19 cellular contexts compared by ENCODE assay signal in genomic region chr1:192546596-192547199, GRCh38. TPM values are rescaled to one million over a fixed set of nuclear protein-coding genes. Genes with fewer than 3 reads are reported as not detected.
DNase-seq lines count a peak whose midpoint lies in the region; FAIRE-seq and TF ChIP-seq lines count a peak whose summit lies in the region.
"Had no signal": no experiment of that assay in that cellular context is flagged by ENCODE, and none has a peak within 500 bp of the region (broad histone marks: within the 10 kb centered on the region; RNA-seq: fewer than 3 reads in every experiment).

No MANE protein-coding gene starts in this region.

- no peak overlapping the region for H3K4me3 ChIP-seq in CD4-positive, alpha-beta memory T cell (ENCODE audit: low read length in 2 of 2)
- H3K4me3 ChIP-seq in keratinocyte (ENCODE audit: control insufficient read depth in 2 of 3, extremely low read depth in 1 of 3, insufficient read depth in 2 of 3, low read depth in 1 of 3, low read length in 3 of 3) (no peak overlapping the region), colonic mucosa (no peak overlapping the region)
- H3K4me3 ChIP-seq: BLaER1, K562, SJSA1, tibial artery had no signal

- H3K4me1 ChIP-seq in CD4-positive, alpha-beta memory T cell (ENCODE audit: insufficient read depth, low read length) = peaks cover 65% of the 10 kb centered on the region
- peaks cover 16% of the 10 kb centered on the region for H3K4me1 ChIP-seq in keratinocyte (ENCODE audit: control insufficient read depth, extremely low read depth, insufficient read depth, low read length)
- H3K4me1 ChIP-seq in colonic mucosa = no peaks in the 10 kb centered on the region
- H3K4me1 ChIP-seq: BLaER1 had no signal

- no peaks in the 10 kb centered on the region for H3K27me3 ChIP-seq in CD4-positive, alpha-beta memory T cell (ENCODE audit: insufficient read depth, low read length)
- H3K27me3 ChIP-seq in keratinocyte (ENCODE audit: control insufficient read depth, extremely low read depth, insufficient read depth, low read length) (no peaks in the 10 kb centered on the region), colonic mucosa (no peaks in the 10 kb centered on the region)
- H3K27me3 ChIP-seq: BLaER1, SJSA1, spleen, tibial artery had no signal

- peaks cover 0 to 2% (median 0%) of the 10 kb centered on the region in 8 donors for H3K9me3 Mint-ChIP-seq in CD4-positive, alpha-beta memory T cell
- no peaks in the 10 kb centered on the region for H3K9me3 Mint-ChIP-seq in activated T-helper 2 cell treated with anti-CD3 and anti-CD28 coated beads, Interferon-gamma antibody, Interleukin-2, Interleukin-4, amounts not matched to agents 10 μg/mL and 5 μg/mL and 100 μg/mL, durations not matched to agents 14 hours and 24 hours and 36 hours
- H3K9me3 Mint-ChIP-seq in HFFc6 = no peaks in the 10 kb centered on the region
- H3K9me3 Mint-ChIP-seq: activated naive CD4-positive, alpha-beta T cell treated with anti-CD3 and anti-CD28 coated beads for 36 hours; brain; nephron had no signal

- H3K79me2 ChIP-seq in keratinocyte (ENCODE audit: control insufficient read depth, insufficient read depth, low read length) = no peaks in the 10 kb centered on the region

- H3K36me3 Mint-ChIP-seq in CD4-positive, alpha-beta memory T cell = no peaks in the 10 kb centered on the region
- H3K36me3 Mint-ChIP-seq in activated T-helper 2 cell treated with anti-CD3 and anti-CD28 coated beads, Interferon-gamma antibody, Interleukin-2, Interleukin-4, amounts not matched to agents 10 μg/mL and 5 μg/mL and 100 μg/mL, durations not matched to agents 14 hours and 24 hours and 36 hours (ENCODE audit: low read depth) = no peaks in the 10 kb centered on the region
- no peaks in the 10 kb centered on the region; the same call in 1 of the 2 replicates for H3K36me3 Mint-ChIP-seq in HFFc6 (ENCODE audit: low read depth)
- H3K36me3 Mint-ChIP-seq: brain had no signal

- no peaks in the 10 kb centered on the region for H3K36me3 ChIP-seq in CD4-positive, alpha-beta memory T cell (ENCODE audit: insufficient read depth, low read length)
- no peaks in the 10 kb centered on the region for H3K36me3 ChIP-seq in keratinocyte (ENCODE audit: control insufficient read depth in 2 of 2, extremely low read depth in 1 of 2, insufficient read depth in 2 of 2, low read length in 2 of 2)
- no peaks in the 10 kb centered on the region for H3K36me3 ChIP-seq in colonic mucosa
- H3K36me3 ChIP-seq: BLaER1, SJSA1, spleen, tibial artery had no signal

- peaks cover 34 to 64% (median 50%) of the 10 kb centered on the region in 4 donors for H3K4me1 Mint-ChIP-seq in CD4-positive, alpha-beta memory T cell
- H3K4me1 Mint-ChIP-seq in activated T-helper 2 cell treated with anti-CD3 and anti-CD28 coated beads, Interferon-gamma antibody, Interleukin-2, Interleukin-4, amounts not matched to agents 10 μg/mL and 5 μg/mL and 100 μg/mL, durations not matched to agents 14 hours and 24 hours and 36 hours (ENCODE audit: low read depth) = peaks cover 60% of the 10 kb centered on the region
- peaks cover 57% of the 10 kb centered on the region for H3K4me1 Mint-ChIP-seq in HFFc6 (ENCODE audit: low read depth)

- CTCF ChIA-PET in CD4-positive, alpha-beta memory T cell (lab: Charles Lee; ENCODE audit: partially characterized antibody) = interaction anchor here (1.1 to 1.3 kb wide), 3 partner anchors 10 to 33 kb away, joined by 3 read pairs; no protein-coding TSS in a partner anchor

- peak overlapping the region; percentile 24 for H2AFZ ChIP-seq in keratinocyte (ENCODE audit: control insufficient read depth, low read length)

- peak overlapping the region in 7 of 8 donors; percentile 39 to 86 (median 75) for H3K4me3 Mint-ChIP-seq in CD4-positive, alpha-beta memory T cell
- peak overlapping the region; percentile 57 for H3K4me3 Mint-ChIP-seq in activated T-helper 2 cell treated with anti-CD3 and anti-CD28 coated beads, Interferon-gamma antibody, Interleukin-2, Interleukin-4, amounts not matched to agents 10 μg/mL and 5 μg/mL and 100 μg/mL, durations not matched to agents 14 hours and 24 hours and 36 hours (ENCODE audit: low read depth)
- no peak overlapping the region for H3K4me3 Mint-ChIP-seq in HFFc6
- H3K4me3 Mint-ChIP-seq: activated naive CD4-positive, alpha-beta T cell treated with anti-CD3 and anti-CD28 coated beads for 36 hours; brain; nephron had no signal

- no peaks in the 10 kb centered on the region for H4K20me1 ChIP-seq in keratinocyte (ENCODE audit: control insufficient read depth, extremely low read depth, insufficient read depth, low read length)
- H4K20me1 ChIP-seq: BLaER1 had no signal

- H3K9ac ChIP-seq in keratinocyte (ENCODE audit: control insufficient read depth, extremely low read depth, insufficient read depth, low read length) (no peak overlapping the region), colonic mucosa (ENCODE audit: low read depth in 2 of 2, low read length in 2 of 2) (no peak overlapping the region)
- H3K9ac ChIP-seq: BLaER1 had no signal

- TF ChIP-seq CTCF in keratinocyte (optimal IDR thresholded peaks at IDR 0.05 in 1 of 3, IDR thresholded peaks at IDR 0.05 in 1 of 3, conservative IDR thresholded peaks at IDR 0.05 in 1 of 3; ENCODE audit: extremely low read depth in 1 of 3, insufficient read depth in 2 of 3, low read length in 3 of 3) = no peak
- no peak for TF ChIP-seq CTCF in colonic mucosa (IDR thresholded peaks at IDR 0.05)
- no peak for TF ChIP-seq CTCF in HFFc6 (IDR thresholded peaks at IDR 0.05)

- H3K4me2 ChIP-seq in keratinocyte (ENCODE audit: control insufficient read depth, extremely low read depth, insufficient read depth, low read depth, low read length) = no peak overlapping the region
- H3K4me2 ChIP-seq: BLaER1 had no signal

- H3K27ac ChIP-seq in CD4-positive, alpha-beta memory T cell (ENCODE audit: low read depth, low read length) = no peak overlapping the region
- H3K27ac ChIP-seq in keratinocyte (ENCODE audit: control insufficient read depth, insufficient read depth, low read length) (no peak overlapping the region), colonic mucosa (no peak overlapping the region)
- H3K27ac ChIP-seq: BLaER1, SJSA1, tibial artery had no signal

- H3K27me3 Mint-ChIP-seq in CD4-positive, alpha-beta memory T cell = no peaks in the 10 kb centered on the region
- H3K27me3 Mint-ChIP-seq in activated T-helper 2 cell treated with anti-CD3 and anti-CD28 coated beads, Interferon-gamma antibody, Interleukin-2, Interleukin-4, amounts not matched to agents 10 μg/mL and 5 μg/mL and 100 μg/mL, durations not matched to agents 14 hours and 24 hours and 36 hours (ENCODE audit: low read depth) = no peaks in the 10 kb centered on the region
- peaks cover 3% of the 10 kb centered on the region for H3K27me3 Mint-ChIP-seq in HFFc6 (ENCODE audit: insufficient read depth)

- FAIRE-seq in keratinocyte (lab: Jason Lieb, UNC) = no peak
- FAIRE-seq: islet of Langerhans, K562 had no signal

- no peak for DNase-seq in CD4-positive, alpha-beta memory T cell
- DNase-seq in HT-29 (ENCODE audit: low spot score) (peak; percentile 39), keratinocyte (ENCODE audit: low read depth, low spot score) (no peak), NCI-H2227 treated with DMSO at 0.1 percent for 48 hours (lab: John Stamatoyannopoulos, UW) (no peak), colonic mucosa (no peak), HFFc6 (no peak)
- DNase-seq in activated T-helper 2 cell treated with anti-CD3 and anti-CD28 coated beads, Interferon-gamma antibody, Interleukin-2, Interleukin-4, amounts not matched to agents 10 μg/mL and 5 μg/mL and 100 μg/mL, durations not matched to agents 14 hours and 24 hours and 36 hours (ENCODE audit: low spot score) = no peak
- DNase-seq: activated naive CD4-positive, alpha-beta T cell treated with anti-CD3 and anti-CD28 coated beads for 36 hours; glutamatergic neuron; NCI-H2029 treated with DMSO at 0.1 percent for 48 hours; NCI-H524 treated with DMSO at 0.1 percent for 48 hours; spleen; tibial artery had no signal

- H3K9me3 ChIP-seq in CD4-positive, alpha-beta memory T cell (ENCODE audit: control insufficient read depth in 1 of 2, low read length in 2 of 2) = no peaks in the 10 kb centered on the region
- H3K9me3 ChIP-seq in keratinocyte (ENCODE audit: control insufficient read depth, low read depth, low read length) (no peaks in the 10 kb centered on the region), colonic mucosa (no peaks in the 10 kb centered on the region)
- H3K9me3 ChIP-seq: BLaER1, SJSA1, spleen, tibial artery had no signal

- dilution Hi-C loops in keratinocyte (cut with MboI; ENCODE audit: extremely low pct_ligation_motif_present, low sequenced_read_pairs) = no loop called here

- intact Hi-C loops in CD4-positive, alpha-beta memory T cell (cut with micrococcal nuclease) = loop anchor here (1.0 kb wide), 2 partner anchors 7 to 13 kb away; no protein-coding TSS in a partner anchor
- intact Hi-C loops in activated T-helper 2 cell treated with anti-CD3 and anti-CD28 coated beads, Interferon-gamma antibody, Interleukin-2, Interleukin-4, amounts not matched to agents 10 μg/mL and 5 μg/mL and 100 μg/mL, durations not matched to agents 14 hours and 24 hours and 36 hours (cut with micrococcal nuclease) = loop anchor here (1.0 to 10.0 kb wide), 4 partner anchors 10 to 578 kb away; partner anchors contain the start of gene CDC73
- intact Hi-C loops in colonic mucosa (cut with DNase I) = no loop called here

- no peaks in the 10 kb centered on the region for H3K9me1 ChIP-seq in keratinocyte (ENCODE audit: control insufficient read depth, extremely low read depth, insufficient read depth, low read length)

- POLR2A ChIA-PET in CD4-positive, alpha-beta memory T cell (lab: Charles Lee; ENCODE audit: partially characterized antibody) = interaction anchor here (1.3 kb wide), 1 partner anchor 13 kb away, joined by 3 read pairs; no protein-coding TSS in a partner anchor

- H3K27ac Mint-ChIP-seq in CD4-positive, alpha-beta memory T cell = peak overlapping the region; percentile 48 to 92 (median 69)
- peak overlapping the region; percentile 89 for H3K27ac Mint-ChIP-seq in activated T-helper 2 cell treated with anti-CD3 and anti-CD28 coated beads, Interferon-gamma antibody, Interleukin-2, Interleukin-4, amounts not matched to agents 10 μg/mL and 5 μg/mL and 100 μg/mL, durations not matched to agents 14 hours and 24 hours and 36 hours
- no peak overlapping the region for H3K27ac Mint-ChIP-seq in HFFc6
- H3K27ac Mint-ChIP-seq: activated naive CD4-positive, alpha-beta T cell treated with anti-CD3 and anti-CD28 coated beads for 36 hours; brain had no signal

RNA-seq across cellular contexts. Expression of gene RGS1, which starts 28.9 kb away (rescaled TPM):
- total RNA-seq in CD4-positive, alpha-beta memory T cell = 10 to 100 TPM in 1 of 2 experiments, 1 to 10 TPM in 1; 9.9 to 12.0 TPM
- polyA plus RNA-seq in CD4-positive, alpha-beta memory T cell = 100 to 1,000 TPM in 1 of 2 donors, 10 to 100 TPM in 1; 17.7 to 120 TPM
- not detected in 2 replicates for total RNA-seq in HT-29 (2014; rRNA removed; shearing (Covaris generic))
- total RNA-seq in activated T-helper 2 cell treated with anti-CD3 and anti-CD28 coated beads, Interferon-gamma antibody, Interleukin-2, Interleukin-4, amounts not matched to agents 10 μg/mL and 5 μg/mL and 100 μg/mL, durations not matched to agents 14 hours and 24 hours and 36 hours = 4.2 and 4.3 TPM in 2 replicates
- 0.05 to 0.19 TPM in 2 of 3 replicates, not detected in the other for polyA plus RNA-seq in keratinocyte
- not detected for polyA plus RNA-seq in keratinocyte (2011; ENCODE audit: low read depth)
- not detected in 2 replicates for polyA plus RNA-seq in keratinocyte (2011; cell fraction: cytosol; rRNA removed)
- not detected in 2 replicates for polyA plus RNA-seq in keratinocyte (2011; cell fraction: nucleus; rRNA removed)
- polyA plus RNA-seq in keratinocyte (2012; ENCODE audit: low replicate concordance) = not detected in 2 replicates
- not detected in 3 replicates for polyA minus RNA-seq in keratinocyte
- not detected for polyA minus RNA-seq in keratinocyte (2011; cell fraction: cytosol; rRNA and poly(A)+ RNA removed)
- 0.39 TPM in 1 of 2 replicates, not detected in the other for polyA minus RNA-seq in keratinocyte (2011; cell fraction: nucleus; rRNA and poly(A)+ RNA removed)
- total RNA-seq in colonic mucosa = 10 to 100 TPM in 1 of 2 donors, 1 to 10 TPM in 1; 8.0 to 21.3 TPM
- not detected for total RNA-seq in HFFc6 (2021; fragmentation: NEBNext Ultra II Directional; extraction: Animal tissue kit (Norgen Biotek cat#: 25700))
- total RNA-seq: K562, SJSA1 had no signal
- polyA plus RNA-seq: K562 had no signal
